8 cellular contexts compared by ENCODE assay signal in the genomic region with DNA sequence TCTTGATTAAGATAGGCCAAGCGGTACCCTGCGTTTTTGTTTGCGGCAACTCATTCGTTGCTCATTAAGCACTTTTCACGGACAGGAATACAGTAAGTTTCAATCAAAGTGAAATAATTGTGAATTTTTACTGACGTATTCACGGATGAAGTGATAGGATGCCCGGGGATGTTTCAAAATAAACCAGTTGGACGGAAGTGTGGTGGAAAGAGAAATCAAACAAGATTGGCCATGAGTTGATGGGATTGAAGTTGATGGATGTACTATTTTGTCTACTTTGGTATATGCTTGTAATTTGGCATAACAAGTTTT. TPM values are rescaled to one million over a fixed set of nuclear protein-coding genes. Genes with fewer than 3 reads are reported as not detected.
DNase-seq lines count a peak whose midpoint lies in the region; ATAC-seq and TF ChIP-seq lines count a peak whose summit lies in the region.

No MANE protein-coding gene starts in this region.

- peak overlapping the region; percentile 89 to 98 (median 93) for H3K4me2 ChIP-seq in BLaER1 treated with 17β-estradiol and CSF1 and Interleukin-3, amounts not matched to agents 10 nM and 100 nM
- peak overlapping the region; percentile 90 for H3K4me2 ChIP-seq in IMR-90 (ENCODE audit: low read depth, low read length)

- peak overlapping the region; percentile 73 to 89; a peak in 3 of 4 replicates for H4K8ac ChIP-seq in IMR-90 (ENCODE audit: low read depth in 2 of 2, low read length in 2 of 2)

- H2BK15ac ChIP-seq in IMR-90 (ENCODE audit: low read depth, low read length): no peak overlapping the region

- no peak overlapping the region for H4K5ac ChIP-seq in IMR-90 (ENCODE audit: low read depth, low read length)

- no peak for TF ChIP-seq POLR2A in IMR-90 (IDR thresholded peaks at IDR 0.05; ENCODE audit: low read depth, low read length)

- peak overlapping the region; percentile 81 for H3K14ac ChIP-seq in IMR-90 (replicated peaks; ENCODE audit: low read depth, low read length)

- peaks cover 11 to 24% of the 10 kb centered on the region in 2 donors for H3K4me1 Mint-ChIP-seq in natural killer cell treated with Interleukin-12 subunit alpha and Interleukin-12 subunit beta and Interleukin-15 and Interleukin-18, amount 100 ng/mL, for 72 hours (ENCODE audit: low read depth in 2 of 2)

- H4K20me1 ChIP-seq in BLaER1 treated with 17β-estradiol and CSF1 and Interleukin-3, amounts not matched to agents 10 nM and 100 nM: peaks cover 3 to 45% (median 33%) of the 10 kb centered on the region in 11 experiments; a peak in 18 of 22 replicates
- no peaks in the 10 kb centered on the region for H4K20me1 ChIP-seq in IMR-90 (ENCODE audit: insufficient read depth, low read length)

- peak overlapping the region; percentile 90 for H3K4me3 Mint-ChIP-seq in natural killer cell treated with Interleukin-12 subunit alpha and Interleukin-12 subunit beta and Interleukin-15 and Interleukin-18, amount 100 ng/mL, for 72 hours

- H3K27ac ChIP-seq in BLaER1 treated with 17β-estradiol and CSF1 and Interleukin-3, amounts not matched to agents 10 nM and 100 nM: peak overlapping the region; percentile 55 to 85 (median 77); a peak in 21 of 22 replicates
- H3K27ac ChIP-seq in IMR-90 (ENCODE audit: insufficient read depth, low read length) (peak overlapping the region; percentile 28; the same call in 1 of the 2 replicates), coronary artery (peak overlapping the region in 1 of 2 donors; percentile 16)

- peak overlapping the region; percentile 70 to 92 for H3K27ac Mint-ChIP-seq in natural killer cell treated with Interleukin-12 subunit alpha and Interleukin-12 subunit beta and Interleukin-15 and Interleukin-18, amount 100 ng/mL, for 72 hours

- WGBS in IMR-90 (ENCODE audit: extremely low coverage in 2 of 2, insufficient read length in 1 of 2), 2 experiments: 0% methylated on average over 2 of the region's 9 CpGs; no CpG with 5 or more reads in 1 of the 2 experiments

- peaks cover 4% of the 10 kb centered on the region; the same call in 1 of the 2 replicates for H3K9me1 ChIP-seq in IMR-90 (ENCODE audit: insufficient read depth, low read length)

- no peak for TF ChIP-seq RAD21 in IMR-90 (IDR thresholded peaks at IDR 0.05; ENCODE audit: low read length)

- intact Hi-C loops in IMR-90 (cut with micrococcal nuclease): no loop called here

- H3K4me1 ChIP-seq in BLaER1 treated with 17β-estradiol and CSF1 and Interleukin-3, amounts not matched to agents 10 nM and 100 nM: peaks cover 12 to 28% (median 23%) of the 10 kb centered on the region in 10 experiments
- peaks cover 5% of the 10 kb centered on the region; the same call in 1 of the 2 replicates for H3K4me1 ChIP-seq in IMR-90 (ENCODE audit: control insufficient read depth, insufficient read depth, low read length)

- H2AK9ac ChIP-seq in IMR-90 (replicated peaks; ENCODE audit: low read depth, low read length, poor library complexity): no peak overlapping the region

- H2BK20ac ChIP-seq in IMR-90 (ENCODE audit: low read depth, low read length): no peak overlapping the region

- ATAC-seq in IMR-90 (ENCODE audit: low read depth): no peak
- no peak for ATAC-seq in natural killer cell treated with Interleukin-12 subunit alpha and Interleukin-12 subunit beta and Interleukin-15 and Interleukin-18, amount 100 ng/mL, for 72 hours
- no peak for ATAC-seq in HG03457 (IDR thresholded peaks at IDR 0.05; ENCODE audit: unreplicated experiment)

- no peaks in the 10 kb centered on the region for H3K27me3 Mint-ChIP-seq in natural killer cell treated with Interleukin-12 subunit alpha and Interleukin-12 subunit beta and Interleukin-15 and Interleukin-18, amount 100 ng/mL, for 72 hours

- POLR2A ChIA-PET in IMR-90 (lab: Charles Lee; ENCODE audit: unreplicated experiment): no interaction called here

- TF ChIP-seq CTCF in IMR-90 (conservative IDR thresholded peaks at IDR 0.05; ENCODE audit: low read depth, low read length): no peak
- TF ChIP-seq CTCF in coronary artery (IDR thresholded peaks at IDR 0.05): no peak

- no peak overlapping the region for H2AK5ac ChIP-seq in IMR-90 (ENCODE audit: low read depth, low read length)

- H3K9me3 ChIP-seq in BLaER1 treated with 17β-estradiol and CSF1 and Interleukin-3, amounts not matched to agents 10 nM and 100 nM (replicated peaks in 1 of 11): no peaks in the 10 kb centered on the region
- H3K9me3 ChIP-seq in IMR-90 (ENCODE audit: control insufficient read depth, insufficient read depth, low read length): no peaks in the 10 kb centered on the region

- no peak for DNase-seq in IMR-90
- peak; percentile 8 for DNase-seq in coronary artery (ENCODE audit: low spot score)
- DNase-seq in natural killer cell treated with Interleukin-12 subunit alpha and Interleukin-12 subunit beta and Interleukin-15 and Interleukin-18, amount 100 ng/mL, for 72 hours (ENCODE audit: low spot score): no peak
- DNase-seq in Ammon's horn (ENCODE audit: low spot score): no peak
- no peak for DNase-seq in NCI-H146 (lab: John Stamatoyannopoulos, UW)
- DNase-seq in NCI-H1694 (lab: John Stamatoyannopoulos, UW): no peak

- H3K23ac ChIP-seq in IMR-90 (ENCODE audit: low read depth, low read length): peak overlapping the region; percentile 52; the same call in 1 of the 2 replicates

- H3K36me3 ChIP-seq in BLaER1 treated with 17β-estradiol and CSF1 and Interleukin-3, amounts not matched to agents 10 nM and 100 nM: peaks cover 11 to 30% (median 19%) of the 10 kb centered on the region in 11 experiments; a peak in 20 of 22 replicates
- H3K36me3 ChIP-seq in IMR-90 (ENCODE audit: control insufficient read depth, insufficient read depth, low read length): peaks cover 3% of the 10 kb centered on the region; the same call in 1 of the 2 replicates

- peak overlapping the region; percentile 48; the same call in 1 of the 2 replicates for H3K56ac ChIP-seq in IMR-90 (ENCODE audit: extremely low read depth, insufficient read depth, low read length)

- H3K18ac ChIP-seq in IMR-90 (ENCODE audit: low read depth, low read length): peak overlapping the region; percentile 10; the same call in 1 of the 2 replicates

- H2BK5ac ChIP-seq in IMR-90 (ENCODE audit: low read depth, low read length, poor library complexity, severe bottlenecking): no peak overlapping the region

- H2AFZ ChIP-seq in IMR-90 (replicated peaks; ENCODE audit: low read length, poor library complexity): peak overlapping the region; percentile 96

- H2BK120ac ChIP-seq in IMR-90 (ENCODE audit: low read depth, low read length): no peak overlapping the region

- in situ Hi-C loops in IMR-90 (cut with MboI; ENCODE audit: low sequenced_read_pairs): no loop called here

- H3K4ac ChIP-seq in IMR-90 (ENCODE audit: low read depth, low read length): peak overlapping the region; percentile 57

- no peaks in the 10 kb centered on the region for H3K27me3 ChIP-seq in BLaER1 treated with 17β-estradiol and CSF1 and Interleukin-3, amounts not matched to agents 10 nM and 100 nM
- peaks cover 12% of the 10 kb centered on the region for H3K27me3 ChIP-seq in IMR-90 (ENCODE audit: control insufficient read depth, insufficient read depth, low read length)

- H3K79me1 ChIP-seq in IMR-90 (ENCODE audit: low read depth in 1 of 2, low read length in 2 of 2): peaks cover 12 to 23% of the 10 kb centered on the region in 2 experiments; a peak in 3 of 4 replicates

- no TSS peak for BruUV-seq in IMR-90 (replicated peaks; lab: Mats Ljungman, UMichigan)

- peak overlapping the region; percentile 17; the same call in 1 of the 2 replicates for H4K91ac ChIP-seq in IMR-90 (ENCODE audit: insufficient read depth, low read depth, low read length)

- dilution Hi-C loops in IMR-90 (cut with HindIII; ENCODE audit: low sequenced_read_pairs, unreplicated experiment): no loop called here

- H3K9me3 Mint-ChIP-seq in natural killer cell treated with Interleukin-12 subunit alpha and Interleukin-12 subunit beta and Interleukin-15 and Interleukin-18, amount 100 ng/mL, for 72 hours: no peaks in the 10 kb centered on the region

- CTCF ChIA-PET in IMR-90 (lab: Yijun Ruan, JAX): no interaction called here

- H3K9ac ChIP-seq in BLaER1 treated with 17β-estradiol and CSF1 and Interleukin-3, amounts not matched to agents 10 nM and 100 nM: peak overlapping the region; percentile 81 to 92 (median 84)
- H3K9ac ChIP-seq in IMR-90 (ENCODE audit: low read depth, low read length): peak overlapping the region; percentile 59

- no peaks in the 10 kb centered on the region for H3K36me3 Mint-ChIP-seq in natural killer cell treated with Interleukin-12 subunit alpha and Interleukin-12 subunit beta and Interleukin-15 and Interleukin-18, amount 100 ng/mL, for 72 hours

- peak overlapping the region; percentile 79 to 99 (median 86) for H3K4me3 ChIP-seq in BLaER1 treated with 17β-estradiol and CSF1 and Interleukin-3, amounts not matched to agents 10 nM and 100 nM
- H3K4me3 ChIP-seq in IMR-90 (ENCODE audit: insufficient read depth, low read depth, low read length): peak overlapping the region; percentile 74
- H3K4me3 ChIP-seq in coronary artery: peak overlapping the region; percentile 76

TF ChIP-seq in IMR-90, 13 proteins besides CTCF, POLR2A, EP300 and RAD21 (continues in another document):
- TF ChIP-seq MXI1 (IDR thresholded peaks at IDR 0.05; ENCODE audit: borderline replicate concordance, low read depth, low read length) (no peak), CHD1 (IDR thresholded peaks at IDR 0.05; ENCODE audit: low read depth, low read length) (no peak), FOS (IDR thresholded peaks at IDR 0.05; ENCODE audit: low read depth, low read length) (no peak), USF2 (IDR thresholded peaks at IDR 0.05; ENCODE audit: low read depth, low read length) (no peak), RFX5 (IDR thresholded peaks at IDR 0.05; ENCODE audit: low read depth, low read length) (no peak), NFE2L2 (IDR thresholded peaks at IDR 0.05; ENCODE audit: low read depth, low read length) (no peak), RCOR1 (IDR thresholded peaks at IDR 0.05; ENCODE audit: insufficient replicate concordance, low read length) (no peak)

RNA-seq across cellular contexts. Expression of gene TMEM177, which starts 0.5 kb away (rescaled TPM):
- total RNA-seq in IMR-90 (2012; rRNA removed): 6.8 and 7.8 TPM in 2 replicates
- 8.2 and 8.7 TPM in 2 replicates for polyA plus RNA-seq in IMR-90 (2012; rRNA removed)
- polyA plus RNA-seq in IMR-90 (2012; cell fraction: cytosol; rRNA removed): 7.2 and 12.6 TPM in 2 replicates
- 4.4 and 6.8 TPM in 2 replicates for polyA plus RNA-seq in IMR-90 (2012; cell fraction: nucleus; rRNA removed; ENCODE audit: low replicate concordance)
- 10 to 100 TPM in 1 of 2 donors, 1 to 10 TPM in 1; 8.9 to 14.7 TPM for total RNA-seq in natural killer cell treated with Interleukin-12 subunit alpha and Interleukin-12 subunit beta and Interleukin-15 and Interleukin-18, amount 100 ng/mL, for 72 hours
